ENCODE assay signal across 1 cellular context in the genomic region with DNA sequence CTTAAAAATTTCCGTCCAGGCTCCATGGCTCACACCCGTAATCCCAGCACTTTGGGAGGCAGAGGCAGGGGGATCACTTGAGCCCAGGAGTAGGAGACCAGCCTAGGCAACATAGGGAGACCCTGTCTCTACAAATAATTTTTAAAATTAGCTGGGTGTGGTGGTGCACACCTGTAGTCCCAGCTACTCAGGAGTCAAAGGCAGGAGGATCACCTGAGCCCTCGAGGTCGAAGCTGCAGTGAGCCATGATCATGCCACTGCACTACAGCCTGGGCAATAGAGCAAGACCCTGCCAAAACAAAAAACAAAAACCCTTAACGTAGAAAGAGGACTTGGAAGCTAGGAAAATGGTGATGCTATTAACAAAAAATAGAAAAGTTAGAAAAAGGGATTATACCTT.
TF ChIP-seq lines count a peak whose summit lies in the region.

No MANE protein-coding gene starts in this region.

TF ChIP-seq in HepG2, 621 proteins besides CTCF, POLR2A, EP300 and RAD21:
- no peak for TF ChIP-seq U2AF1 (optimal IDR thresholded peaks at IDR 0.05; ENCODE audit: low read depth, low read length)
- peak; percentile 71; the same call in 1 of the 2 replicates for TF ChIP-seq ZNF598 (CRISPR knock-in tag; IDR thresholded peaks at IDR 0.05; ENCODE audit: borderline replicate concordance)
- TF ChIP-seq, protein P1, sequence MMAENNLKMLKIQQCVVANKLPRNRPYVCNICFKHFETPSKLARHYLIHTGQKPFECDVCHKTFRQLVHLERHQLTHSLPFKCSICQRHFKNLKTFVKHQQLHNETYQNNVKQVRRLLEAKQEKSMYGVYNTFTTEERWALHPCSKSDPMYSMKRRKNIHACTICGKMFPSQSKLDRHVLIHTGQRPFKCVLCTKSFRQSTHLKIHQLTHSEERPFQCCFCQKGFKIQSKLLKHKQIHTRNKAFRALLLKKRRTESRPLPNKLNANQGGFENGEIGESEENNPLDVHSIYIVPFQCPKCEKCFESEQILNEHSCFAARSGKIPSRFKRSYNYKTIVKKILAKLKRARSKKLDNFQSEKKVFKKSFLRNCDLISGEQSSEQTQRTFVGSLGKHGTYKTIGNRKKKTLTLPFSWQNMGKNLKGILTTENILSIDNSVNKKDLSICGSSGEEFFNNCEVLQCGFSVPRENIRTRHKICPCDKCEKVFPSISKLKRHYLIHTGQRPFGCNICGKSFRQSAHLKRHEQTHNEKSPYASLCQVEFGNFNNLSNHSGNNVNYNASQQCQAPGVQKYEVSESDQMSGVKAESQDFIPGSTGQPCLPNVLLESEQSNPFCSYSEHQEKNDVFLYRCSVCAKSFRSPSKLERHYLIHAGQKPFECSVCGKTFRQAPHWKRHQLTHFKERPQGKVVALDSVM (CRISPR knock-in tag; IDR thresholded peaks at IDR 0.05) = no peak
- peak; percentile 51; the same call in 1 of the 2 replicates for TF ChIP-seq ZMYM3 (CRISPR knock-in tag; IDR thresholded peaks at IDR 0.05)
- TF ChIP-seq ISX (CRISPR knock-in tag; conservative IDR thresholded peaks at IDR 0.05) = 0 out of 2 replicates have a peak, but pooled peaks have one; percentile 1
- TF ChIP-seq, protein P2, sequence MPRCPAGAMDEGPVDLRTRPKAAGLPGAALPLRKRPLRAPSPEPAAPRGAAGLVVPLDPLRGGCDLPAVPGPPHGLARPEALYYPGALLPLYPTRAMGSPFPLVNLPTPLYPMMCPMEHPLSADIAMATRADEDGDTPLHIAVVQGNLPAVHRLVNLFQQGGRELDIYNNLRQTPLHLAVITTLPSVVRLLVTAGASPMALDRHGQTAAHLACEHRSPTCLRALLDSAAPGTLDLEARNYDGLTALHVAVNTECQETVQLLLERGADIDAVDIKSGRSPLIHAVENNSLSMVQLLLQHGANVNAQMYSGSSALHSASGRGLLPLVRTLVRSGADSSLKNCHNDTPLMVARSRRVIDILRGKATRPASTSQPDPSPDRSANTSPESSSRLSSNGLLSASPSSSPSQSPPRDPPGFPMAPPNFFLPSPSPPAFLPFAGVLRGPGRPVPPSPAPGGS (CRISPR knock-in tag; IDR thresholded peaks at IDR 0.05) = 0 out of 2 replicates have a peak, but pooled peaks have one; percentile 25
- TF ChIP-seq RFXAP (CRISPR knock-in tag; IDR thresholded peaks at IDR 0.05; ENCODE audit: borderline replicate concordance) = no peak
- TF ChIP-seq SP2 (CRISPR knock-in tag; IDR thresholded peaks at IDR 0.05) = no peak
- no peak for TF ChIP-seq RNF2 (conservative IDR thresholded peaks at IDR 0.05; ENCODE audit: low read depth)
- TF ChIP-seq, protein P3, sequence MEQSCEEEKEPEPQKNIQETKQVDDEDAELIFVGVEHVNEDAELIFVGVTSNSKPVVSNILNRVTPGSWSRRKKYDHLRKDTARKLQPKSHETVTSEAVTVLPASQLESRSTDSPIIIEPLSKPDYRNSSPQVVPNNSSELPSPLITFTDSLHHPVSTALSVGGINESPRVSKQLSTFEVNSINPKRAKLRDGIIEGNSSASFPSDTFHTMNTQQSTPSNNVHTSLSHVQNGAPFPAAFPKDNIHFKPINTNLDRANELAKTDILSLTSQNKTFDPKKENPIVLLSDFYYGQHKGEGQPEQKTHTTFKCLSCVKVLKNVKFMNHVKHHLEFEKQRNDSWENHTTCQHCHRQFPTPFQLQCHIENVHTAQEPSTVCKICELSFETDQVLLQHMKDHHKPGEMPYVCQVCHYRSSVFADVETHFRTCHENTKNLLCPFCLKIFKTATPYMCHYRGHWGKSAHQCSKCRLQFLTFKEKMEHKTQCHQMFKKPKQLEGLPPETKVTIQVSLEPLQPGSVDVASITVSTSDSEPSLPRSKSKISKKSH (CRISPR knock-in tag; IDR thresholded peaks at IDR 0.05; ENCODE audit: borderline replicate concordance) = no peak
- peak; percentile 94 for TF ChIP-seq ZNF121 (CRISPR knock-in tag; IDR thresholded peaks at IDR 0.05)
- peak; percentile 51; the same call in 1 of the 2 replicates for TF ChIP-seq ZNF136 (CRISPR knock-in tag; IDR thresholded peaks at IDR 0.05; ENCODE audit: low read depth)
- TF ChIP-seq ZNF460 (CRISPR knock-in tag; IDR thresholded peaks at IDR 0.05; ENCODE audit: borderline replicate concordance) = peak; percentile 26; the same call in 1 of the 2 replicates
- 0 out of 2 replicates have a peak, but pooled peaks have one; percentile 17 for TF ChIP-seq ZMYM2 (CRISPR knock-in tag; IDR thresholded peaks at IDR 0.05)
- no peak for TF ChIP-seq SKI (IDR thresholded peaks at IDR 0.05; ENCODE audit: partially characterized antibody)
- TF ChIP-seq TBX2 (CRISPR knock-in tag; IDR thresholded peaks at IDR 0.05; ENCODE audit: borderline replicate concordance) = 0 out of 2 replicates have a peak, but pooled peaks have one; percentile 21
- TF ChIP-seq CCDC6 (CRISPR knock-in tag; IDR thresholded peaks at IDR 0.05) = no peak
- TF ChIP-seq KLF11 (CRISPR knock-in tag; IDR thresholded peaks at IDR 0.05) = no peak
- TF ChIP-seq ZNF616 (CRISPR knock-in tag; IDR thresholded peaks at IDR 0.05; ENCODE audit: low read depth) = no peak
- no peak for TF ChIP-seq ZFYVE20 (CRISPR knock-in tag; IDR thresholded peaks at IDR 0.05; ENCODE audit: borderline replicate concordance, low read depth)
- TF ChIP-seq KLF16 (CRISPR knock-in tag; IDR thresholded peaks at IDR 0.05) = no peak
- TF ChIP-seq, protein P4, sequence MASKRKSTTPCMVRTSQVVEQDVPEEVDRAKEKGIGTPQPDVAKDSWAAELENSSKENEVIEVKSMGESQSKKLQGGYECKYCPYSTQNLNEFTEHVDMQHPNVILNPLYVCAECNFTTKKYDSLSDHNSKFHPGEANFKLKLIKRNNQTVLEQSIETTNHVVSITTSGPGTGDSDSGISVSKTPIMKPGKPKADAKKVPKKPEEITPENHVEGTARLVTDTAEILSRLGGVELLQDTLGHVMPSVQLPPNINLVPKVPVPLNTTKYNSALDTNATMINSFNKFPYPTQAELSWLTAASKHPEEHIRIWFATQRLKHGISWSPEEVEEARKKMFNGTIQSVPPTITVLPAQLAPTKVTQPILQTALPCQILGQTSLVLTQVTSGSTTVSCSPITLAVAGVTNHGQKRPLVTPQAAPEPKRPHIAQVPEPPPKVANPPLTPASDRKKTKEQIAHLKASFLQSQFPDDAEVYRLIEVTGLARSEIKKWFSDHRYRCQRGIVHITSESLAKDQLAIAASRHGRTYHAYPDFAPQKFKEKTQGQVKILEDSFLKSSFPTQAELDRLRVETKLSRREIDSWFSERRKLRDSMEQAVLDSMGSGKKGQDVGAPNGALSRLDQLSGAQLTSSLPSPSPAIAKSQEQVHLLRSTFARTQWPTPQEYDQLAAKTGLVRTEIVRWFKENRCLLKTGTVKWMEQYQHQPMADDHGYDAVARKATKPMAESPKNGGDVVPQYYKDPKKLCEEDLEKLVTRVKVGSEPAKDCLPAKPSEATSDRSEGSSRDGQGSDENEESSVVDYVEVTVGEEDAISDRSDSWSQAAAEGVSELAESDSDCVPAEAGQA (IDR thresholded peaks at IDR 0.05; ENCODE audit: low read depth) = no peak
- TF ChIP-seq, protein P4 (CRISPR knock-in tag; IDR thresholded peaks at IDR 0.05; ENCODE audit: borderline replicate concordance) = no peak
- TF ChIP-seq ZNF83 (CRISPR knock-in tag; IDR thresholded peaks at IDR 0.05; ENCODE audit: borderline replicate concordance) = no peak
- peak; percentile 34 for TF ChIP-seq IKZF4 (CRISPR knock-in tag; IDR thresholded peaks at IDR 0.05; ENCODE audit: borderline replicate concordance, low read depth, not compliant biosample characterization)
- TF ChIP-seq, protein P5, sequence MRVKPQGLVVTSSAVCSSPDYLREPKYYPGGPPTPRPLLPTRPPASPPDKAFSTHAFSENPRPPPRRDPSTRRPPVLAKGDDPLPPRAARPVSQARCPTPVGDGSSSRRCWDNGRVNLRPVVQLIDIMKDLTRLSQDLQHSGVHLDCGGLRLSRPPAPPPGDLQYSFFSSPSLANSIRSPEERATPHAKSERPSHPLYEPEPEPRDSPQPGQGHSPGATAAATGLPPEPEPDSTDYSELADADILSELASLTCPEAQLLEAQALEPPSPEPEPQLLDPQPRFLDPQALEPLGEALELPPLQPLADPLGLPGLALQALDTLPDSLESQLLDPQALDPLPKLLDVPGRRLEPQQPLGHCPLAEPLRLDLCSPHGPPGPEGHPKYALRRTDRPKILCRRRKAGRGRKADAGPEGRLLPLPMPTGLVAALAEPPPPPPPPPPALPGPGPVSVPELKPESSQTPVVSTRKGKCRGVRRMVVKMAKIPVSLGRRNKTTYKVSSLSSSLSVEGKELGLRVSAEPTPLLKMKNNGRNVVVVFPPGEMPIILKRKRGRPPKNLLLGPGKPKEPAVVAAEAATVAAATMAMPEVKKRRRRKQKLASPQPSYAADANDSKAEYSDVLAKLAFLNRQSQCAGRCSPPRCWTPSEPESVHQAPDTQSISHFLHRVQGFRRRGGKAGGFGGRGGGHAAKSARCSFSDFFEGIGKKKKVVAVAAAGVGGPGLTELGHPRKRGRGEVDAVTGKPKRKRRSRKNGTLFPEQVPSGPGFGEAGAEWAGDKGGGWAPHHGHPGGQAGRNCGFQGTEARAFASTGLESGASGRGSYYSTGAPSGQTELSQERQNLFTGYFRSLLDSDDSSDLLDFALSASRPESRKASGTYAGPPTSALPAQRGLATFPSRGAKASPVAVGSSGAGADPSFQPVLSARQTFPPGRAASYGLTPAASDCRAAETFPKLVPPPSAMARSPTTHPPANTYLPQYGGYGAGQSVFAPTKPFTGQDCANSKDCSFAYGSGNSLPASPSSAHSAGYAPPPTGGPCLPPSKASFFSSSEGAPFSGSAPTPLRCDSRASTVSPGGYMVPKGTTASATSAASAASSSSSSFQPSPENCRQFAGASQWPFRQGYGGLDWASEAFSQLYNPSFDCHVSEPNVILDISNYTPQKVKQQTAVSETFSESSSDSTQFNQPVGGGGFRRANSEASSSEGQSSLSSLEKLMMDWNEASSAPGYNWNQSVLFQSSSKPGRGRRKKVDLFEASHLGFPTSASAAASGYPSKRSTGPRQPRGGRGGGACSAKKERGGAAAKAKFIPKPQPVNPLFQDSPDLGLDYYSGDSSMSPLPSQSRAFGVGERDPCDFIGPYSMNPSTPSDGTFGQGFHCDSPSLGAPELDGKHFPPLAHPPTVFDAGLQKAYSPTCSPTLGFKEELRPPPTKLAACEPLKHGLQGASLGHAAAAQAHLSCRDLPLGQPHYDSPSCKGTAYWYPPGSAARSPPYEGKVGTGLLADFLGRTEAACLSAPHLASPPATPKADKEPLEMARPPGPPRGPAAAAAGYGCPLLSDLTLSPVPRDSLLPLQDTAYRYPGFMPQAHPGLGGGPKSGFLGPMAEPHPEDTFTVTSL (CRISPR knock-in tag; IDR thresholded peaks at IDR 0.05; ENCODE audit: borderline replicate concordance) = 0 out of 2 replicates have a peak, but pooled peaks have one; percentile 16
- 0 out of 2 replicates have a peak, but pooled peaks have one; percentile 33 for TF ChIP-seq ZNF747 (CRISPR knock-in tag; IDR thresholded peaks at IDR 0.05; ENCODE audit: borderline replicate concordance)
TF ChIP-seq in HepG2: peak in this region for 12.
